In the genomic region with DNA sequence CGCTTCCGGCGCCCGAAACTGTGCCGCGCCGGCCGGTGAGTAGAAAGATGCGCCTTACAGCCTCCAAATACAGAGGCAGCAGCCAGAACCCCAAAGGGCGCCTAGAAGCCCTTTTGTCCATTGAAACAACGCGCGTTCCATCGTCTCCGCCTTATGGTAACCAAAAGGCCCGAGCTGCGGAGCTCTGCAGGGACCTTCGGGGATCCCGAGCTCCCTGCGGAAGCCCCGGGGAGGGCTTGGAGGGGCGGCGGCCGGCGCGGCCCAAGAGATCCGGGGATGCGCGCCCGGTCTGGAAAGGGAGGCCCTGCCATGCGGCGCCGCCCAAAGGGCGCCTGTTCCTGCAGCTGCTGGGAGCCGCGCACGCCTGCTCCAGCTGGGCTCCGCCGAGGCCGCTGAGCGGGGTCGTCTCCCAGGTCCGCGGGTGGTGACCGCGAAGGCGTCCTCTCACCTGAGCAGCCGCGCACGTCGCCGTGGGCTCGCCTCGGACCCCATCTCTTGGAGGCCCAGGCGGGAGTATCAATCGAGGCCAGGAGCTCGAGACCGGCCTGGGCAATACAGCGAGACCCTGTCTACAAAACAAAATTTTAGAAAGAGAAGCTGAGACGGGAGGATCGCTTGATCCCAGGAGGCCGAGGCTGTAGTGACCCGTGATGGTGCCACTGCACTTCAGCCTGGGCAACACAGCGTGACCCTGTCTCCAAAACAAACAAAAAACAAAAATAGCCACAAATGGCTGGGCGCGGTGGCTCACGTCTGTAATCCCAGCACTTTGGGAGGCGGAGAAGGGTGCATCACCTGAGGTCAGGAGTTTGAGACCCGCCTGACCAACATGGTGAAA, we compare ENCODE assay signal across 8 cellular contexts. TPM values are rescaled to one million over a fixed set of nuclear protein-coding genes. Genes with fewer than 3 reads are reported as not detected.
DNase-seq lines count a peak whose midpoint lies in the region; ATAC-seq and TF ChIP-seq lines count a peak whose summit lies in the region.

No MANE protein-coding gene starts in this region.

- H3K27ac ChIP-seq in hepatocyte (peak overlapping the region; percentile 89), gastrocnemius medialis (peak overlapping the region; percentile 83 to 97 (median 94))

- TF ChIP-seq EP300 in Ishikawa (IDR thresholded peaks at IDR 0.05; ENCODE audit: borderline replicate concordance), result no peak; the same call in 1 of the 2 replicates

- H3K9me2 ChIP-seq in hepatocyte (replicated peaks; ENCODE audit: insufficient read depth), result no peaks in the 10 kb centered on the region

- TF ChIP-seq POLR2A in gastrocnemius medialis (IDR thresholded peaks at IDR 0.05), result peak in 1 of 2 donors; percentile 13

- DNase-seq in GM06990 (ENCODE audit: extremely low read depth, insufficient read length), result no peak
- peak; percentile 86 for DNase-seq in hepatocyte (ENCODE audit: low spot score)
- peak in 1 of 2 donors; percentile 45 for DNase-seq in gastrocnemius medialis
- no peak for DNase-seq in EL

- ATAC-seq in GM21528 (IDR thresholded peaks at IDR 0.05; ENCODE audit: low FRiP score, unreplicated experiment) (peak; percentile 15), gastrocnemius medialis (peak; percentile 1 to 8)
- ATAC-seq in activated CD4-positive, CD25-positive, alpha-beta regulatory T cell treated with anti-CD3 and anti-CD28 coated beads, Interleukin-2, amount 50 U/mL, for 24 hours, result no peak

- H3K4me2 ChIP-seq in hepatocyte, result peak overlapping the region; percentile 76

- H3K27ac Mint-ChIP-seq in activated naive CD8-positive, alpha-beta T cell, result peak overlapping the region; percentile 94

- H3K27me3 ChIP-seq in GM06990 (replicated peaks; ENCODE audit: control insufficient read depth, insufficient read depth, low read length), result no peaks in the 10 kb centered on the region
- H3K27me3 ChIP-seq in hepatocyte, result no peaks in the 10 kb centered on the region
- H3K27me3 ChIP-seq in gastrocnemius medialis, result no peaks in the 10 kb centered on the region

- peaks cover 19% of the 10 kb centered on the region for H4K20me1 ChIP-seq in hepatocyte (ENCODE audit: insufficient read depth, poor library complexity, severe bottlenecking)

- H3K79me2 ChIP-seq in hepatocyte, result peaks cover 34% of the 10 kb centered on the region

- WGBS in hepatocyte (ENCODE audit: low lambda C conversion rate, missing lambda C conversion rate), result 10% methylated on average over 65 of the region's 69 CpGs

- no peaks in the 10 kb centered on the region for H3K9me3 Mint-ChIP-seq in activated naive CD8-positive, alpha-beta T cell (ENCODE audit: low read depth)

- in situ Hi-C loops in gastrocnemius medialis (cut with MboI; ENCODE audit: low sequenced_read_pairs in 4 of 4), result loop anchor here in 2 of 4 donors (25.0 kb wide), 2 partner anchors 378 to 822 kb away; partner anchors contain the start of genes FOXC2 (in 1 of the 2), KLHDC4 (in 1 of the 2) and MTHFSD (in 1 of the 2)

- H3K4me1 ChIP-seq in hepatocyte (ENCODE audit: insufficient read depth), result peaks cover 30% of the 10 kb centered on the region
- peaks cover 53 to 54% of the 10 kb centered on the region in 2 donors for H3K4me1 ChIP-seq in gastrocnemius medialis

- TF ChIP-seq CTCF in GM06990 (IDR thresholded peaks at IDR 0.05; ENCODE audit: insufficient read depth, low read length, poor library complexity, severe bottlenecking) (no peak), hepatocyte (IDR thresholded peaks at IDR 0.05; ENCODE audit: poor library complexity) (no peak), gastrocnemius medialis (IDR thresholded peaks at IDR 0.05 in 4 of 5, conservative IDR thresholded peaks at IDR 0.05 in 1 of 5) (peak in 1 of 5 experiments; percentile 8)

- H3K36me3 Mint-ChIP-seq in activated naive CD8-positive, alpha-beta T cell, result peaks cover 2% of the 10 kb centered on the region

- intact Hi-C loops in gastrocnemius medialis (cut with DNase I; ENCODE audit: low total_unique reads), result loop anchor here (10.0 kb wide), 1 partner anchor 720 kb away; no protein-coding TSS in a partner anchor

- H3K9me3 ChIP-seq in hepatocyte (ENCODE audit: low read depth), result no peaks in the 10 kb centered on the region
- no peaks in the 10 kb centered on the region for H3K9me3 ChIP-seq in gastrocnemius medialis

- peaks cover 57% of the 10 kb centered on the region for H3K4me1 Mint-ChIP-seq in activated naive CD8-positive, alpha-beta T cell (ENCODE audit: low read depth)

- peak overlapping the region; percentile 85 for H3K4me3 Mint-ChIP-seq in activated naive CD8-positive, alpha-beta T cell

- TF ChIP-seq RAD21 in Ishikawa (IDR thresholded peaks at IDR 0.05; ENCODE audit: low read depth), result no peak

- H3K36me3 ChIP-seq in GM06990 (ENCODE audit: control insufficient read depth, insufficient read depth, low read length), result no peaks in the 10 kb centered on the region
- H3K36me3 ChIP-seq in hepatocyte (replicated peaks; ENCODE audit: insufficient read depth, low read depth), result no peaks in the 10 kb centered on the region
- no peaks in the 10 kb centered on the region for H3K36me3 ChIP-seq in gastrocnemius medialis

- H3K4me3 ChIP-seq in GM06990 (replicated peaks; ENCODE audit: low read depth, low read length) (peak overlapping the region; percentile 69), hepatocyte (peak overlapping the region; percentile 40), gastrocnemius medialis (peak overlapping the region; percentile 70 to 83 (median 80))

- H2AFZ ChIP-seq in hepatocyte, result peak overlapping the region; percentile 91

- H3K27me3 Mint-ChIP-seq in activated naive CD8-positive, alpha-beta T cell, result no peaks in the 10 kb centered on the region

TF ChIP-seq in Ishikawa, 13 proteins besides CTCF, POLR2A, EP300 and RAD21:
- TF ChIP-seq, protein P1, sequence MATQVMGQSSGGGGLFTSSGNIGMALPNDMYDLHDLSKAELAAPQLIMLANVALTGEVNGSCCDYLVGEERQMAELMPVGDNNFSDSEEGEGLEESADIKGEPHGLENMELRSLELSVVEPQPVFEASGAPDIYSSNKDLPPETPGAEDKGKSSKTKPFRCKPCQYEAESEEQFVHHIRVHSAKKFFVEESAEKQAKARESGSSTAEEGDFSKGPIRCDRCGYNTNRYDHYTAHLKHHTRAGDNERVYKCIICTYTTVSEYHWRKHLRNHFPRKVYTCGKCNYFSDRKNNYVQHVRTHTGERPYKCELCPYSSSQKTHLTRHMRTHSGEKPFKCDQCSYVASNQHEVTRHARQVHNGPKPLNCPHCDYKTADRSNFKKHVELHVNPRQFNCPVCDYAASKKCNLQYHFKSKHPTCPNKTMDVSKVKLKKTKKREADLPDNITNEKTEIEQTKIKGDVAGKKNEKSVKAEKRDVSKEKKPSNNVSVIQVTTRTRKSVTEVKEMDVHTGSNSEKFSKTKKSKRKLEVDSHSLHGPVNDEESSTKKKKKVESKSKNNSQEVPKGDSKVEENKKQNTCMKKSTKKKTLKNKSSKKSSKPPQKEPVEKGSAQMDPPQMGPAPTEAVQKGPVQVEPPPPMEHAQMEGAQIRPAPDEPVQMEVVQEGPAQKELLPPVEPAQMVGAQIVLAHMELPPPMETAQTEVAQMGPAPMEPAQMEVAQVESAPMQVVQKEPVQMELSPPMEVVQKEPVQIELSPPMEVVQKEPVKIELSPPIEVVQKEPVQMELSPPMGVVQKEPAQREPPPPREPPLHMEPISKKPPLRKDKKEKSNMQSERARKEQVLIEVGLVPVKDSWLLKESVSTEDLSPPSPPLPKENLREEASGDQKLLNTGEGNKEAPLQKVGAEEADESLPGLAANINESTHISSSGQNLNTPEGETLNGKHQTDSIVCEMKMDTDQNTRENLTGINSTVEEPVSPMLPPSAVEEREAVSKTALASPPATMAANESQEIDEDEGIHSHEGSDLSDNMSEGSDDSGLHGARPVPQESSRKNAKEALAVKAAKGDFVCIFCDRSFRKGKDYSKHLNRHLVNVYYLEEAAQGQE (IDR thresholded peaks at IDR 0.05; ENCODE audit: low read depth), result no peak
- peak; percentile 7; the same call in 1 of the 2 replicates for TF ChIP-seq TCF12 (IDR thresholded peaks at IDR 0.05; ENCODE audit: low read depth)
- no peak for TF ChIP-seq FOXM1 (IDR thresholded peaks at IDR 0.05; ENCODE audit: borderline replicate concordance, low read depth)
- TF ChIP-seq MAX (IDR thresholded peaks at IDR 0.05), result no peak; the same call in 1 of the 2 replicates

RNA-seq across cellular contexts. Expression of gene FBXO31, which starts 0.8 kb away (rescaled TPM):
- total RNA-seq in hepatocyte (11.0 and 16.5 TPM in 2 replicates), gastrocnemius medialis (100 to 1,000 TPM; 156 to 264 (median 201) TPM)
- polyA plus RNA-seq in hepatocyte, result 25.3 and 28.9 TPM in 2 replicates

RNA-seq across cellular contexts. Expression of gene MAP1LC3B, which starts 7.8 kb away (rescaled TPM):
- total RNA-seq in hepatocyte (73.3 and 76.4 TPM in 2 replicates), gastrocnemius medialis (100 to 1,000 TPM in 3 of 4 donors, 10 to 100 TPM in 1; 76.3 to 165 (median 122) TPM)
- 125 and 134 TPM in 2 replicates for polyA plus RNA-seq in hepatocyte

Comparison
In these comparisons a context has a peak if more than half of its experiments do, and no peak if none do; other contexts are left out.
1. ATAC-seq: peak in GM21528 (single experiment) and gastrocnemius medialis (2 of 2); none in activated CD4-positive, CD25-positive, alpha-beta regulatory T cell treated with anti-CD3 and anti-CD28 coated beads, Interleukin-2, amount 50 U/mL, for 24 hours (0 of 2).
2. Peak in every context shown above with its lines, with median percentiles within 50 percentile points of each other: H3K4me3 ChIP-seq.